Comparison of ENCODE assay signal across 30 cellular contexts in the genomic region with DNA sequence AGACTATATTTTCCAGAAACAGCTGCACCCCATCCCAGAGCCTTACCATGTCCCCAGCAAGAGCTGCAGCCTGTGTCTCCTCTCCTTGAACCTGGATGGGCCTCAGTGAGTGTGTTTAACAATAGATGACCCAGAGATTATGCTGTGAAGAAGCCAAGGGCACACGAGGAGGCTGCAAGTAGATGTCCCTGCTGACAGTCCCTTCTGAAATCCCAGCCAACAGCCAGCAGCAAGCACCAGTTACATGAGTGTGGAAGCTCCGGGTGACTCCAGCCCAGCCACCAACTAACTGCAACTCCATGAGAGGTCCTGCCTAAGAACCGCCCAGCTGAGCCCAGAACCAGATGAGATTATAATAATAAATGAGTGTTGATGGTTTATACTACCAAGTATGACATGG.
"Had no signal": no experiment of that assay in that cellular context is flagged by ENCODE, and none has a peak within 500 bp of the region (broad histone marks: within the 10 kb centered on the region; RNA-seq: fewer than 3 reads in every experiment).

No MANE protein-coding gene starts in this region.

- H3K27ac Mint-ChIP-seq: mesothelial cell of epicardium; naive B cell; natural killer cell; nephron progenitor cell; neural progenitor cell; progenitor cell of endocrine pancreas; stimulated activated effector memory CD8-positive, alpha-beta T cell treated with anti-CD3 and anti-CD28 coated beads, Interleukin-12 subunit alpha, Interleukin-12 subunit beta, amount 100 ng/mL, for 72 hours; stimulated activated naive CD8-positive, alpha-beta T cell treated with anti-CD3 and anti-CD28 coated beads, Interleukin-15, Interleukin-2, amounts not matched to agents 100 ng/mL and 50 ng/mL, for 24 hours had no signal

- H3K9me3 Mint-ChIP-seq: natural killer cell had no signal

- H3K4me3 Mint-ChIP-seq: mesothelial cell of epicardium; naive B cell; natural killer cell; nephron progenitor cell; neural progenitor cell; stimulated activated effector memory CD8-positive, alpha-beta T cell treated with anti-CD3 and anti-CD28 coated beads, Interleukin-12 subunit alpha, Interleukin-12 subunit beta, amount 100 ng/mL, for 72 hours; stimulated activated naive CD8-positive, alpha-beta T cell treated with anti-CD3 and anti-CD28 coated beads, Interleukin-15, Interleukin-2, amounts not matched to agents 100 ng/mL and 50 ng/mL, for 24 hours had no signal

- ATAC-seq: left colon; left lung; lower lobe of right lung; natural killer cell; right lobe of liver; stimulated activated effector memory CD8-positive, alpha-beta T cell treated with anti-CD3 and anti-CD28 coated beads, Interleukin-12 subunit alpha, Interleukin-12 subunit beta, amount 100 ng/mL, for 72 hours had no signal

- DNase-seq: hippocampal formation; kidney; left colon; left lung; lower lobe of right lung; mammary epithelial cell; mesenchymal stem cell; naive B cell; natural killer cell; nephron progenitor cell; occipital lobe; ovary; right lobe of liver; stimulated activated CD4-positive, alpha-beta T cell treated with anti-CD3 and anti-CD28 coated beads, Interleukin-12 subunit alpha, Interleukin-12 subunit beta, amount 100 ng/mL, for 4 hours; stimulated activated CD4-positive, alpha-beta T cell treated with anti-CD3 and anti-CD28 coated beads, Interleukin-15, amount 100 ng/mL, for 24 hours; stimulated activated CD4-positive, alpha-beta T cell treated with anti-CD3 and anti-CD28 coated beads, Interleukin-2, amount 100 ng/mL, for 24 hours; stimulated activated CD4-positive, alpha-beta T cell treated with anti-CD3 and anti-CD28 coated beads, Interleukin-4, amount 100 ng/mL, for 24 hours; stimulated activated naive CD4-positive, alpha-beta T cell; tibial artery; trophoblast cell; uterus had no signal

- H3K27ac ChIP-seq: left lung, lower lobe of right lung, neural progenitor cell, neutrophil, ovary, right atrium auricular region, right lobe of liver, suprapubic skin, thoracic aorta, tibial artery, uterus had no signal

- H3K27me3 Mint-ChIP-seq: naive B cell; stimulated activated naive CD8-positive, alpha-beta T cell treated with anti-CD3 and anti-CD28 coated beads, Interleukin-15, Interleukin-2, amounts not matched to agents 100 ng/mL and 50 ng/mL, for 24 hours had no signal

- H3K4me1 Mint-ChIP-seq: mesothelial cell of epicardium, naive B cell, nephron progenitor cell, neural progenitor cell had no signal

- H3K36me3 Mint-ChIP-seq: mesothelial cell of epicardium; naive B cell; natural killer cell; neural progenitor cell; stimulated activated effector memory CD8-positive, alpha-beta T cell treated with anti-CD3 and anti-CD28 coated beads, Interleukin-12 subunit alpha, Interleukin-12 subunit beta, amount 100 ng/mL, for 72 hours had no signal
